Comparison of ENCODE assay signal across 13 cellular contexts in the genomic region with DNA sequence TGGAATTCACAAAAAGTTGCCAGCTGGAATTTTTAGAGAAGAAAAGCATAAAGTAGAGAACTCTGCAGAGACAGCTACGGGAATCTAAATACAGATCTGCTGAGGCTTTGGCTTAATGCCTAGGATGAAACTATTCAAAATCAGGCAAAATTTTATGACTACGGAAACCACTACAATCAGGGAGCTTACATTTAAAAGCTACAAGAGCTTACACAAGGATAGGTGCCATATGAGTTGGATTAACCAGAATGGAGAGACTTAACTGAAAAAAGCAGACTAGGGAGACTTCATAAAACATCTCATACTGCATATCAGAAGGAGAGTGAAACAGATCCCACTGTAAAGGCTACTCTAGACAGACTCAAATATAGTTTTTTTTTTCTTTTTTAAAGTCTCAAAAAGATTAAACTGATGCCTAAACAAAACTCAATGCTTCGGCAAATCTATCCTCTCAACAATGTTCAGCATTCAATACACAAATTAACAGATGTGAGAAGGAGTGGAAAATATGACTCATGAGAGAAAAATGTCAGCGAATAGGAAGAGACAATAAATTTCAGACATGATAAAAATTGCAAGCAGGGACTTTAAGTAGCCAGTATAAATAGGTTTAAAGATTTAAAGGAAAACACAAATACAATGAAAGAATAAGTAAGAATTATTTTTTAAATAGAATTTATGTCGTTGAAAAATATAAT.
A peak's percentile ranks its signal among the peaks of the same experiment; 100 is the strongest.
DNase-seq lines count a peak whose midpoint lies in the region; TF ChIP-seq lines count a peak whose summit lies in the region.
"Had no signal": no experiment of that assay in that cellular context is flagged by ENCODE, and none has a peak within 500 bp of the region (broad histone marks: within the 10 kb centered on the region; RNA-seq: fewer than 3 reads in every experiment).

No MANE protein-coding gene starts in this region.

- intact Hi-C loops in testis (cut with DNase I; ENCODE audit: low total_unique reads) (no loop called here), spleen (cut with DNase I; ENCODE audit: low total_unique reads) (no loop called here)

- peak; percentile 12 for DNase-seq in AG09319 (ENCODE audit: extremely low read depth, low read depth)
- peak; percentile 23 for DNase-seq in LoVo (ENCODE audit: low spot score)
- DNase-seq in cardiac fibroblast (ENCODE audit: low read depth in 2 of 2): peak; percentile 52 to 60
- peak; percentile 16 to 67 for DNase-seq in lung microvascular endothelial cell (ENCODE audit: low read depth in 2 of 2)
- no peak for DNase-seq in testis
- no peak for DNase-seq in spleen
- no peak for DNase-seq in NCI-H510A treated with DMSO at 0.1 percent for 48 hours (lab: John Stamatoyannopoulos, UW)
- DNase-seq in coronary artery (ENCODE audit: low spot score): no peak
- DNase-seq: activated naive CD8-positive, alpha-beta T cell treated with anti-CD3 and anti-CD28 coated beads, Interleukin-2, amount 10 ng/mL, durations not matched to agents 7 days and 5 days; CD4-positive, CD25-positive, alpha-beta regulatory T cell; NCI-H2227 treated with DMSO at 0.1 percent for 48 hours; right cardiac atrium; uterus had no signal

- H3K4me1 ChIP-seq in testis: no peaks in the 10 kb centered on the region
- no peaks in the 10 kb centered on the region for H3K4me1 ChIP-seq in spleen
- H3K4me1 ChIP-seq: uterus had no signal

- TF ChIP-seq POLR2A in testis (IDR thresholded peaks at IDR 0.05) (no peak), spleen (IDR thresholded peaks at IDR 0.05) (no peak)

- TF ChIP-seq CTCF in AG09319 (IDR thresholded peaks at IDR 0.05; ENCODE audit: low read depth, low read length) (no peak), cardiac fibroblast (IDR thresholded peaks at IDR 0.05; ENCODE audit: low read depth, low read length) (no peak), testis (IDR thresholded peaks at IDR 0.05) (no peak), spleen (IDR thresholded peaks at IDR 0.05 in 8 of 11, conservative IDR thresholded peaks at IDR 0.05 in 3 of 11) (no peak), coronary artery (IDR thresholded peaks at IDR 0.05) (no peak)

- H3K27ac ChIP-seq in testis: no peak overlapping the region
- H3K27ac ChIP-seq in spleen: no peak overlapping the region
- no peak overlapping the region for H3K27ac ChIP-seq in coronary artery
- H3K27ac ChIP-seq: uterus had no signal

- no peaks in the 10 kb centered on the region for H3K36me3 ChIP-seq in testis (ENCODE audit: low read depth, missing control alignments)
- H3K36me3 ChIP-seq in spleen: no peaks in the 10 kb centered on the region
- H3K36me3 ChIP-seq: uterus had no signal

- WGBS in testis, 2 donors: 47 to 61% methylated on average over 5 of the region's 5 CpGs
- WGBS in spleen, 5 donors: 59 to 73% (median 66%) methylated on average over 5 of the region's 5 CpGs

- H3K4me3 ChIP-seq in cardiac fibroblast (replicated peaks in 1 of 2; ENCODE audit: low read depth in 2 of 2, low read length in 2 of 2) (no peak overlapping the region), testis (no peak overlapping the region), spleen (no peak overlapping the region), coronary artery (no peak overlapping the region)
- H3K4me3 ChIP-seq: uterus had no signal

- no peaks in the 10 kb centered on the region for H3K9me3 ChIP-seq in testis
- peaks cover 0 to 20% (median 3%) of the 10 kb centered on the region in 8 donors for H3K9me3 ChIP-seq in spleen
- H3K9me3 ChIP-seq: uterus had no signal

- H3K27me3 ChIP-seq in testis (no peaks in the 10 kb centered on the region), spleen (replicated peaks in 1 of 7) (no peaks in the 10 kb centered on the region)
- H3K27me3 ChIP-seq: uterus had no signal

Comparison
In these comparisons a context has a peak if more than half of its experiments do, and no peak if none do; other contexts are left out.
1. DNase-seq: peak in AG09319 (single experiment), LoVo (single experiment), cardiac fibroblast (2 of 2) and lung microvascular endothelial cell (2 of 2); none in testis (single experiment), spleen (single experiment), NCI-H510A treated with DMSO at 0.1 percent for 48 hours (single experiment) and coronary artery (single experiment).